Comparison of ENCODE assay signal across 18 cellular contexts in the genomic region with DNA sequence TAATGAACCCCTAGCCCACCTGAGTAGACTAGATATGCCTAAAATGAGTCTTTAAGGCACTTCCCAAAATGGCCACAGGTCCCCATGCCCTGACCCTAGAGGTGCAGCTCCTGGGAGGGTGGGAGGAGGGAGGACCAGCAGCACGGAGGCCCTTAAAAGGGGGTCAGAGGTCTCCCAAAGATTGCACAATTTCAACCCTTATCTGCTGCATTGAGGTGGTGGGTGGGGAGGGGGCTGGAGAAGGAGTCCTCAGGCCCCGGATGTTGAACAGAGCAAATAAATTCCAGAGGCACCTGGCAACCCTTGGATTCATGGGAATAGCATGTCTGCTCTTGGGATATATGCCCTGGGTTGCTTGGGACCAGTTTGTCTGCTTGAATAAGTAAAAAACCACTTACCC. TPM values are rescaled to one million over a fixed set of nuclear protein-coding genes. Genes with fewer than 3 reads are reported as not detected.
"Had no signal": no experiment of that assay in that cellular context is flagged by ENCODE, and none has a peak within 500 bp of the region (broad histone marks: within the 10 kb centered on the region; RNA-seq: fewer than 3 reads in every experiment).

No MANE protein-coding gene starts in this region.

- H3K27ac ChIP-seq: dorsolateral prefrontal cortex, neutrophil, right lobe of liver, VCaP had no signal

- DNase-seq: activated CD4-positive, alpha-beta memory T cell treated with anti-CD3 and anti-CD28 coated beads for 36 hours; activated gamma-delta T cell treated with Interleukin-2 at 50 U/mL for 16 hours; activated naive CD8-positive, alpha-beta T cell treated with anti-CD3 and anti-CD28 coated beads for 36 hours; activated T-cell treated with anti-CD3 and anti-CD28 coated beads, Interleukin-2, amount 50 U/mL, for 48 hours; anterior cingulate cortex; dorsolateral prefrontal cortex; glutamatergic neuron; naive thymus-derived CD4-positive, alpha-beta T cell; right lobe of liver; stimulated activated CD4-positive, alpha-beta T cell treated with anti-CD3 and anti-CD28 coated beads, Interleukin-12 subunit alpha, Interleukin-12 subunit beta, amount 100 ng/mL, for 4 hours; stimulated activated CD4-positive, alpha-beta T cell treated with anti-CD3 and anti-CD28 coated beads, Interleukin-2, amount 100 ng/mL, for 48 hours; stimulated activated naive CD4-positive, alpha-beta T cell treated with Interleukin-2 at 50 U/mL for 16 hours; T1000; trophoblast cell had no signal

- H3K4me3 ChIP-seq: dorsolateral prefrontal cortex, right lobe of liver had no signal

- FAIRE-seq: endometrium had no signal

- H3K9me3 ChIP-seq: neutrophil, right lobe of liver had no signal

- H3K27me3 ChIP-seq: dorsolateral prefrontal cortex, right lobe of liver had no signal

- ATAC-seq: esophagus mucosa; naive thymus-derived CD4-positive, alpha-beta T cell had no signal

- H3K36me3 ChIP-seq: neutrophil, right lobe of liver had no signal

RNA-seq across cellular contexts. Expression of a gene that starts 57.6 kb away (rescaled TPM):
- polyA plus RNA-seq: naive thymus-derived CD4-positive, alpha-beta T cell had no signal
